In the genomic region with DNA sequence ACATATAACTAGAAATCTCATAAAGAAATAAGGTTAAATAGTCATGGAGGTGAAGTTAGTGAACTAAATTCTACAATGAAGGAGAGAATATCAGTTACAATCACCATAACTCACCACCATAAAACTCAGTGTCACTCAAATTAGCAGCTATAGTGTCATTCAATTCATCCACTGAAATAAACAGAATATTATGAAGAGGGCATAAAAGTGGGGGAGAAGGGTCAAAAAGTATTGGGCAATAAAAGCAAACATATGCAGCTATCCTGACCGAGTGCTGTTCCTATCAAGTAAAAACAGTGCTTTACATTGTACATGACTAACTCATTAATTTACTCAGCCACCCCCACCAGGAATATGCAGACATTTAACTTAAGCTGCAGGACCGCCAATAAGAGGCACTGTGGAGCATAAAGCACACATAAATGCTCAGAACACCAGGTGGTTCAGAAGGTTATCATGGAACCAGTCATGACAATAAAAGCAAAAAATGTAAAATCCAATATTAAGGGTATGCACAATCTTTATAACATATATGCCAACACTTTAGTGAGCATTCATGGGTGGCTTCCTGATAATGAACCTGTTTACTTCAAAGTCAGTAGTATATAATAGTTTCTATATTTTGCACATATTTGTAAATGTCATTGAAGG, we compare ENCODE assay signal across 22 cellular contexts.
"Had no signal": no experiment of that assay in that cellular context is flagged by ENCODE, and none has a peak within 500 bp of the region (broad histone marks: within the 10 kb centered on the region; RNA-seq: fewer than 3 reads in every experiment).

No MANE protein-coding gene starts in this region.

- H3K4me1 ChIP-seq: pancreas, testis, tibial nerve, upper lobe of right lung had no signal

- H3K36me3 Mint-ChIP-seq: naive B cell had no signal

- H3K27ac ChIP-seq: coronary artery, pancreas, testis, tibial nerve, upper lobe of right lung had no signal

- ATAC-seq: left colon, left ventricle myocardium superior, pancreas, right cardiac atrium, upper lobe of right lung had no signal

- H3K27ac Mint-ChIP-seq: naive B cell; nephron; progenitor cell of endocrine pancreas; stimulated activated naive CD8-positive, alpha-beta T cell treated with anti-CD3 and anti-CD28 coated beads, Interleukin-15, Interleukin-2, amounts not matched to agents 100 ng/mL and 50 ng/mL, for 24 hours had no signal

- H3K27me3 ChIP-seq: pancreas, testis, tibial nerve, upper lobe of right lung had no signal

- H3K4me3 Mint-ChIP-seq: naive B cell; nephron; stimulated activated naive CD8-positive, alpha-beta T cell treated with anti-CD3 and anti-CD28 coated beads, Interleukin-15, Interleukin-2, amounts not matched to agents 100 ng/mL and 50 ng/mL, for 24 hours had no signal

- H3K9me3 ChIP-seq: pancreas, testis, tibial nerve, upper lobe of right lung had no signal

- H3K4me3 ChIP-seq: coronary artery, lung, pancreas, testis, tibial nerve, upper lobe of right lung had no signal

- H3K4me1 Mint-ChIP-seq: naive B cell had no signal

- H3K9me3 Mint-ChIP-seq: stimulated activated naive CD8-positive, alpha-beta T cell treated with anti-CD3 and anti-CD28 coated beads, Interleukin-15, Interleukin-2, amounts not matched to agents 100 ng/mL and 50 ng/mL, for 24 hours had no signal

- H3K27me3 Mint-ChIP-seq: progenitor cell of endocrine pancreas; stimulated activated naive CD8-positive, alpha-beta T cell treated with anti-CD3 and anti-CD28 coated beads, Interleukin-15, Interleukin-2, amounts not matched to agents 100 ng/mL and 50 ng/mL, for 24 hours had no signal

- H3K36me3 ChIP-seq: pancreas, tibial nerve, upper lobe of right lung had no signal

- DNase-seq: effector CD8-positive, alpha-beta T cell; foreskin melanocyte; head of caudate nucleus; hippocampal formation; left colon; left ventricle myocardium superior; mesenchymal stem cell; midbrain; naive B cell; occipital lobe; pancreas; right cardiac atrium; small intestine; stimulated activated CD4-positive, alpha-beta T cell treated with anti-CD3 and anti-CD28 coated beads, Interleukin-12 subunit alpha, Interleukin-12 subunit beta, amount 100 ng/mL, for 4 hours; testis; upper lobe of right lung had no signal
